In the genomic region with DNA sequence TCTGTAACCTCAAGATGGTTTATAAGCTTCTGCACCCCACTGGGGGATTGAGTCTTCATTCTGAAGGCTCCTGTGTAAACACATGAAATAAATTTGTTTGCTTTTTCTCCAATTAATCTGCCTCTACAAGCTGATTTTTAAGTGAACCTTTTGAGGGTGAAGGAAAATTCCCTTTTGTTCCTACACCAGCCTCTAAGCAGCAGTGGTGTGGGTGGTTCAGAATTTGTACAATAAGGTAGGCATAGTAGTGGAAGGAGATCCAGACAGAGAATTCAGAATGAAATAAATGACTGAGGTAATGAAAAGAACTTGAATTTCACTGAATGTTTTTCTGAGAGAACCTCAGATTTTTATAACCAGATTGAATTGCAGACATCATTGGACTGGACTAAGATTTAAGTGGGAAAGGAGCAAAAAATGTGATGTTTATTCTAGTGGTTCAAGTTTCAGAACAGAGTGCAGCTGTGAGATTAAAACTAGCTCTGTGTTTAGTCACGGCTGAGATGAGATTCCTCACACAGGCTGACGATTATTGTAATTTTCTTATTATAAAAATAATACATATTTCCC, we compare ENCODE assay signal across 20 cellular contexts.
"Had no signal": no experiment of that assay in that cellular context is flagged by ENCODE, and none has a peak within 500 bp of the region (broad histone marks: within the 10 kb centered on the region; RNA-seq: fewer than 3 reads in every experiment).

No MANE protein-coding gene starts in this region.

- H3K27me3 Mint-ChIP-seq: dendritic cell treated with granulocyte-macrophage colony-stimulating factor and Interleukin-4, amounts not matched to agents 40 ng/mL and 50 ng/mL, for 4 days; effector memory CD8-positive, alpha-beta T cell; memory B cell; stimulated activated memory B cell treated with anti-CD40 and anti-IgM and Interleukin-4, amounts not matched to agents 10 μg/mL and 1 μg/mL and 100 μg/mL, for 72 hours; stimulated activated naive CD8-positive, alpha-beta T cell treated with anti-CD3 and anti-CD28 coated beads, Interleukin-15, amount 100 ng/mL, for 72 hours had no signal

- ATAC-seq: effector memory CD8-positive, alpha-beta T cell; lower lobe of right lung; natural killer cell; pancreas; right lobe of liver; stimulated activated memory B cell treated with anti-CD40 and anti-IgM and Interleukin-4, amounts not matched to agents 10 μg/mL and 1 μg/mL and 100 μg/mL, for 72 hours; stimulated activated naive CD8-positive, alpha-beta T cell treated with anti-CD3 and anti-CD28 coated beads, Interleukin-15, amount 100 ng/mL, for 72 hours had no signal

- H3K4me3 ChIP-seq: esophagus muscularis mucosa, left ventricle myocardium inferior, lower lobe of right lung, pancreas, prostate gland, right lobe of liver, thoracic aorta, transverse colon had no signal

- H3K36me3 Mint-ChIP-seq: immature natural killer cell; memory B cell; mesothelial cell of epicardium; natural killer cell; stimulated activated memory B cell treated with anti-CD40 and anti-IgM and Interleukin-4, amounts not matched to agents 10 μg/mL and 1 μg/mL and 100 μg/mL, for 72 hours had no signal

- H3K9me3 ChIP-seq: esophagus muscularis mucosa, lower lobe of right lung, pancreas, prostate gland, right lobe of liver, thoracic aorta, transverse colon had no signal

- H3K4me3 Mint-ChIP-seq: dendritic cell treated with granulocyte-macrophage colony-stimulating factor and Interleukin-4, amounts not matched to agents 40 ng/mL and 50 ng/mL, for 4 days; effector memory CD8-positive, alpha-beta T cell; immature natural killer cell; memory B cell; mesothelial cell of epicardium; natural killer cell; stimulated activated memory B cell treated with anti-CD40 and anti-IgM and Interleukin-4, amounts not matched to agents 10 μg/mL and 1 μg/mL and 100 μg/mL, for 72 hours; stimulated activated naive CD8-positive, alpha-beta T cell treated with anti-CD3 and anti-CD28 coated beads, Interleukin-15, amount 100 ng/mL, for 72 hours had no signal

- H3K27ac Mint-ChIP-seq: dendritic cell treated with granulocyte-macrophage colony-stimulating factor and Interleukin-4, amounts not matched to agents 40 ng/mL and 50 ng/mL, for 4 days; effector memory CD8-positive, alpha-beta T cell; immature natural killer cell; memory B cell; mesothelial cell of epicardium; natural killer cell; stimulated activated memory B cell treated with anti-CD40 and anti-IgM and Interleukin-4, amounts not matched to agents 10 μg/mL and 1 μg/mL and 100 μg/mL, for 72 hours; stimulated activated naive CD8-positive, alpha-beta T cell treated with anti-CD3 and anti-CD28 coated beads, Interleukin-15, amount 100 ng/mL, for 72 hours had no signal

- H3K4me1 ChIP-seq: esophagus muscularis mucosa, left ventricle myocardium inferior, lower lobe of right lung, pancreas, prostate gland, right lobe of liver, transverse colon had no signal

- H3K27ac ChIP-seq: epithelial cell of prostate, esophagus muscularis mucosa, left ventricle myocardium inferior, lower lobe of right lung, pancreas, prostate gland, right lobe of liver, thoracic aorta, transverse colon had no signal

- DNase-seq: effector memory CD8-positive, alpha-beta T cell; immature natural killer cell; left ventricle myocardium inferior; lower lobe of right lung; natural killer cell; occipital lobe; pancreas; retina; right lobe of liver; stimulated activated CD4-positive, alpha-beta T cell treated with anti-CD3 and anti-CD28 coated beads, Interleukin-4, amount 100 ng/mL, for 1 hour; stimulated activated naive CD8-positive, alpha-beta T cell treated with anti-CD3 and anti-CD28 coated beads, Interleukin-15, amount 100 ng/mL, for 72 hours; transverse colon had no signal

- H3K27me3 ChIP-seq: esophagus muscularis mucosa, pancreas, right lobe of liver, transverse colon had no signal

- H3K9me3 Mint-ChIP-seq: memory B cell had no signal

- H3K4me1 Mint-ChIP-seq: immature natural killer cell; memory B cell; mesothelial cell of epicardium; natural killer cell; stimulated activated memory B cell treated with anti-CD40 and anti-IgM and Interleukin-4, amounts not matched to agents 10 μg/mL and 1 μg/mL and 100 μg/mL, for 72 hours; stimulated activated naive CD8-positive, alpha-beta T cell treated with anti-CD3 and anti-CD28 coated beads, Interleukin-15, amount 100 ng/mL, for 72 hours had no signal

- H3K36me3 ChIP-seq: esophagus muscularis mucosa, left ventricle myocardium inferior, lower lobe of right lung, pancreas, prostate gland, right lobe of liver, thoracic aorta, transverse colon had no signal
